ENCODE assay signal across 12 cellular contexts in the genomic region with DNA sequence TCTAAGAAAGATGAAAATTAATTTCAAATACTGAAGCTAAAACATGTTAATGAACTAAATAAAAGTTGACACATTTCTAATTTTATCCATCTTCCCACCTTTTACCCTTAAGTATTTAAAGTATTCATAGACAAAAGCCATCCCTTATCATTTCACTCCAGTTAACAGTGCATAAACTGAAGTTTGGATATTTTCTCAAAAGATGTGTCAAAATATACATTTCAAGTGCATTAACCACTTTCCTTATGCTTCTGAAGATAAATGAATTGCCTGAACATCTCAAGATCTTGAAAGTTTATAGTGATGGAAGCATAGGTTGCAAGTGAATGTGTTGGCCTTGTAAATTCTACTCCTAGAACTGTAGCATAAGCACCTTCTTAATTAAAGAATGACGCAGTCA.
"Had no signal": no experiment of that assay in that cellular context is flagged by ENCODE, and none has a peak within 500 bp of the region (broad histone marks: within the 10 kb centered on the region; RNA-seq: fewer than 3 reads in every experiment).

No MANE protein-coding gene starts in this region.

- H3K27ac ChIP-seq: suprapubic skin had no signal

- H3K4me3 Mint-ChIP-seq: activated naive CD8-positive, alpha-beta T cell treated with anti-CD3 and anti-CD28 coated beads, Interleukin-2, amount 10 ng/mL, durations not matched to agents 7 days and 5 days had no signal

- H3K27ac Mint-ChIP-seq: activated naive CD8-positive, alpha-beta T cell treated with anti-CD3 and anti-CD28 coated beads, Interleukin-2, amount 10 ng/mL, durations not matched to agents 7 days and 5 days had no signal

- H3K27me3 Mint-ChIP-seq: activated naive CD8-positive, alpha-beta T cell treated with anti-CD3 and anti-CD28 coated beads, Interleukin-2, amount 10 ng/mL, durations not matched to agents 7 days and 5 days had no signal

- H3K9me3 Mint-ChIP-seq: activated naive CD8-positive, alpha-beta T cell treated with anti-CD3 and anti-CD28 coated beads, Interleukin-2, amount 10 ng/mL, durations not matched to agents 7 days and 5 days had no signal

- H3K27me3 ChIP-seq: right atrium auricular region, suprapubic skin had no signal

- H3K9me3 ChIP-seq: right atrium auricular region, suprapubic skin had no signal

- H3K4me3 ChIP-seq: right atrium auricular region, suprapubic skin had no signal

- H3K36me3 ChIP-seq: right atrium auricular region, suprapubic skin had no signal

- H3K4me1 ChIP-seq: right atrium auricular region had no signal

- DNase-seq: activated CD4-positive, alpha-beta T cell treated with anti-CD3 and anti-CD28 coated beads, Interleukin-2, amount 50 U/mL, for 4 hours; activated CD4-positive, CD25-positive, alpha-beta regulatory T cell treated with anti-CD3 and anti-CD28 coated beads, Interleukin-2, amount 50 U/mL, for 72 hours; activated naive CD8-positive, alpha-beta T cell treated with anti-CD3 and anti-CD28 coated beads, Interleukin-2, amount 10 ng/mL, durations not matched to agents 7 days and 5 days; aorta; hippocampal formation; posterior cingulate gyrus; stimulated activated naive CD4-positive, alpha-beta T cell; SW 1271 had no signal

- FAIRE-seq: colon, endothelial cell of umbilical vein had no signal
